ENCODE assay signal across 1 cellular context in genomic region chr2:15845737-15846405, GRCh38.
TF ChIP-seq lines count a peak whose summit lies in the region.

No MANE protein-coding gene starts in this region.

TF ChIP-seq in H1, 55 proteins besides CTCF, POLR2A, EP300 and RAD21 (continued from another document):
- TF ChIP-seq SIRT6 (IDR thresholded peaks at IDR 0.05; ENCODE audit: low read length): no peak
- TF ChIP-seq TEAD4 (IDR thresholded peaks at IDR 0.05; ENCODE audit: low read depth, low read length): no peak
- TF ChIP-seq JUND (IDR thresholded peaks at IDR 0.05; ENCODE audit: low read length): no peak
- TF ChIP-seq TCF12 (IDR thresholded peaks at IDR 0.05; ENCODE audit: low read depth, low read length): no peak
- no peak for TF ChIP-seq CTBP2 (IDR thresholded peaks at IDR 0.05; ENCODE audit: borderline replicate concordance, insufficient read depth, insufficient read length, low read length)
- TF ChIP-seq PHF8 (conservative IDR thresholded peaks at IDR 0.05; ENCODE audit: low read depth, low read length): no peak
- no peak for TF ChIP-seq GTF2F1 (IDR thresholded peaks at IDR 0.05; ENCODE audit: borderline replicate concordance, low read depth, low read length)
